Comparison of ENCODE assay signal across 9 cellular contexts in genomic region chr17:78823282-78824046, GRCh38. TPM values are rescaled to one million over a fixed set of nuclear protein-coding genes. Genes with fewer than 3 reads are reported as not detected.
DNase-seq lines count a peak whose midpoint lies in the region; ATAC-seq and TF ChIP-seq lines count a peak whose summit lies in the region.
"Had no signal": no experiment of that assay in that cellular context is flagged by ENCODE, and none has a peak within 500 bp of the region (broad histone marks: within the 10 kb centered on the region; RNA-seq: fewer than 3 reads in every experiment).

No MANE protein-coding gene starts in this region.

- POLR2A ChIA-PET in activated CD4-positive, alpha-beta T cell treated with anti-CD3 and anti-CD28 coated beads, Interleukin-2, amount 10 ng/mL, durations not matched to agents 7 days and 5 days (lab: Charles Lee) = interaction anchor here (0.9 kb wide), 1 partner anchor 18 kb away, joined by 3 read pairs; no protein-coding TSS in a partner anchor

- CTCF ChIA-PET in activated CD4-positive, alpha-beta T cell treated with anti-CD3 and anti-CD28 coated beads, Interleukin-2, amount 10 ng/mL, durations not matched to agents 7 days and 5 days (lab: Charles Lee) = interaction anchor here (1.0 to 1.8 kb wide), 3 partner anchors 16 to 105 kb away, joined by 3 to 5 read pairs (median 4); no protein-coding TSS in a partner anchor

- H3K27ac Mint-ChIP-seq in activated CD4-positive, alpha-beta T cell treated with anti-CD3 and anti-CD28 coated beads, Interleukin-2, amount 10 ng/mL, durations not matched to agents 7 days and 5 days = peak overlapping the region; percentile 73

- no peak overlapping the region for H3K4me3 Mint-ChIP-seq in activated CD4-positive, alpha-beta T cell treated with anti-CD3 and anti-CD28 coated beads, Interleukin-2, amount 10 ng/mL, durations not matched to agents 7 days and 5 days

- H3K9me3 Mint-ChIP-seq in activated CD4-positive, alpha-beta T cell treated with anti-CD3 and anti-CD28 coated beads, Interleukin-2, amount 10 ng/mL, durations not matched to agents 7 days and 5 days = no peaks in the 10 kb centered on the region

- DNase-seq in activated CD4-positive, alpha-beta T cell treated with anti-CD3 and anti-CD28 coated beads, Interleukin-2, amount 10 ng/mL, durations not matched to agents 7 days and 5 days = no peak
- DNase-seq in activated CD4-positive, alpha-beta T cell treated with anti-CD3 and anti-CD28 coated beads for 1 hour = no peak
- DNase-seq in LNCaP clone FGC (ENCODE audit: low read depth) (no peak), ecto neural progenitor cell (ENCODE audit: low spot score) (peak; percentile 53), retinal pigment epithelial cell (ENCODE audit: low read depth) (no peak), hippocampal formation (lab: John Stamatoyannopoulos, UW) (no peak)
- DNase-seq: central memory CD4-positive, alpha-beta T cell had no signal

- peaks cover 63% of the 10 kb centered on the region for H3K4me1 Mint-ChIP-seq in activated CD4-positive, alpha-beta T cell treated with anti-CD3 and anti-CD28 coated beads, Interleukin-2, amount 10 ng/mL, durations not matched to agents 7 days and 5 days

- peaks cover 86% of the 10 kb centered on the region for H3K36me3 Mint-ChIP-seq in activated CD4-positive, alpha-beta T cell treated with anti-CD3 and anti-CD28 coated beads, Interleukin-2, amount 10 ng/mL, durations not matched to agents 7 days and 5 days (ENCODE audit: low read depth)

- no peaks in the 10 kb centered on the region for H3K27me3 Mint-ChIP-seq in activated CD4-positive, alpha-beta T cell treated with anti-CD3 and anti-CD28 coated beads, Interleukin-2, amount 10 ng/mL, durations not matched to agents 7 days and 5 days

- H3K4me3 ChIP-seq in LNCaP clone FGC (ENCODE audit: low read depth, low read length) (no peak overlapping the region), retinal pigment epithelial cell (ENCODE audit: low read length) (no peak overlapping the region)

- no peak for ATAC-seq in GM18502 (IDR thresholded peaks at IDR 0.05; ENCODE audit: poor library complexity, unreplicated experiment)
- ATAC-seq in activated CD4-positive, CD25-positive, alpha-beta regulatory T cell treated with anti-CD3 and anti-CD28 coated beads, Interleukin-2, amount 50 U/mL, for 24 hours = no peak

- TF ChIP-seq CTCF in LNCaP clone FGC (IDR thresholded peaks at IDR 0.05; ENCODE audit: control insufficient read depth, extremely low read depth, insufficient read depth) (peak; percentile 11; the same call in 1 of the 2 replicates), retinal pigment epithelial cell (conservative IDR thresholded peaks at IDR 0.05; ENCODE audit: low read depth, low read length) (peak; percentile 3)

RNA-seq across cellular contexts. Expression of gene USP36, which starts 17.1 kb away (rescaled TPM):
- 10 to 100 TPM; 79.0 to 92.9 TPM for total RNA-seq in activated CD4-positive, alpha-beta T cell treated with anti-CD3 and anti-CD28 coated beads, Interleukin-2, amount 10 ng/mL, durations not matched to agents 7 days and 5 days

RNA-seq across cellular contexts. Expression of gene CYTH1, which starts 41.4 kb away (rescaled TPM):
- total RNA-seq in activated CD4-positive, alpha-beta T cell treated with anti-CD3 and anti-CD28 coated beads, Interleukin-2, amount 10 ng/mL, durations not matched to agents 7 days and 5 days = 100 to 1,000 TPM; 244 to 251 TPM
